Comparison of ENCODE assay signal across 17 cellular contexts in the genomic region with DNA sequence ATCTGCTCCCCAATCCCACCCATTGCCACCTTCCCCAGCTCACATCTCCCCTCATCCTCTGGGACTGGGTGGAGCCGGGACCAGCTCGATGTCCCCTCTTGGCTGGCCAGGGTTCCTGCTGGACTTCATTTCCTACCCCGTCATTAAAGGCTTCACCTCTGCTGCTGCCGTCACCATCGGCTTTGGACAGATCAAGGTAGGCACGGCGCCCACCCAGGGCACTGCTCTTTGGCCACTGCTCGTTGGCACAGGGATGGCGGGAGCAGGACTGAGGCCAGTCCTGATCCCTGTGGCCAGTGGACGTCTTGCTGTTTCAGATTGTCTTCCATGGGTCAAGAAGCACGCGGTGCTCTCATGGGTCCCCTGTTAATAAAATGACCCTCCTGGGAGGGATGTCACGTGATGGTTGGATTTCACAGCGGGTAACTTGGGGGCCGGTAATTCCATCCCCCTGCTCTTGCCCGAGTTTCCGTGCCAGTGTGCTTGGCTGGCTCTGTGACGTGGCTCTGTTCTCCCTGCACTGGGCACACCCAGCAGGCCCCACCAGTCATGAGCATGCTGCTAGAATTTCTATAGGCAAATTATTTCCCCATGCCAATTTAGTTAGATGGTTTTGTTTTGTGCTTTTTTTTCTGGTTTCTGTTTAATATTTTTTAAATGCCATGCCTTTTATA. TPM values are rescaled to one million over a fixed set of nuclear protein-coding genes. Genes with fewer than 3 reads are reported as not detected.
A peak's percentile ranks its signal among the peaks of the same experiment; 100 is the strongest.
DNase-seq lines count a peak whose midpoint lies in the region; ATAC-seq and TF ChIP-seq lines count a peak whose summit lies in the region.
"Had no signal": no experiment of that assay in that cellular context is flagged by ENCODE, and none has a peak within 500 bp of the region (broad histone marks: within the 10 kb centered on the region; RNA-seq: fewer than 3 reads in every experiment).

No MANE protein-coding gene starts in this region.

- intact Hi-C loops in natural killer cell (cut with micrococcal nuclease), result no loop called here
- intact Hi-C loops in naive thymus-derived CD4-positive, alpha-beta T cell (cut with micrococcal nuclease), result no loop called here

- CTCF ChIA-PET in naive thymus-derived CD4-positive, alpha-beta T cell (lab: Charles Lee), result no interaction called here

- TF ChIP-seq CTCF in natural killer cell (IDR thresholded peaks at IDR 0.05), result no peak

- H3K4me1 Mint-ChIP-seq in natural killer cell, result peaks cover 18 to 39% of the 10 kb centered on the region in 2 donors
- peaks cover 20 to 22% of the 10 kb centered on the region in 2 donors for H3K4me1 Mint-ChIP-seq in natural killer cell treated with Interleukin-12 subunit alpha and Interleukin-12 subunit beta and Interleukin-15 and Interleukin-18, amount 100 ng/mL, for 72 hours (ENCODE audit: low read depth in 2 of 2)
- peaks cover 6% of the 10 kb centered on the region for H3K4me1 Mint-ChIP-seq in activated T-helper 17 cell treated with anti-CD3 and anti-CD28 coated beads, Interleukin-2, amount 50 U/mL, for 72 hours
- peaks cover 14 to 34% (median 24%) of the 10 kb centered on the region in 7 donors for H3K4me1 Mint-ChIP-seq in naive thymus-derived CD4-positive, alpha-beta T cell

- peaks cover 0 to 28% (median 0%) of the 10 kb centered on the region in 3 experiments for H3K36me3 ChIP-seq in naive thymus-derived CD4-positive, alpha-beta T cell (ENCODE audit: control insufficient read depth in 2 of 3, insufficient read depth in 3 of 3, low read length in 3 of 3)

- H3K4me1 ChIP-seq in naive thymus-derived CD4-positive, alpha-beta T cell (ENCODE audit: control insufficient read depth in 2 of 2, insufficient read depth in 2 of 2, low read length in 2 of 2), result peaks cover 11 to 17% of the 10 kb centered on the region in 2 donors

- H3K36me3 Mint-ChIP-seq in natural killer cell, result no peaks in the 10 kb centered on the region
- H3K36me3 Mint-ChIP-seq in natural killer cell treated with Interleukin-12 subunit alpha and Interleukin-12 subunit beta and Interleukin-15 and Interleukin-18, amount 100 ng/mL, for 72 hours, result no peaks in the 10 kb centered on the region
- H3K36me3 Mint-ChIP-seq in activated T-helper 17 cell treated with anti-CD3 and anti-CD28 coated beads, Interleukin-2, amount 50 U/mL, for 72 hours (ENCODE audit: low read depth), result peaks cover 24% of the 10 kb centered on the region
- H3K36me3 Mint-ChIP-seq in naive thymus-derived CD4-positive, alpha-beta T cell, result peaks cover 0 to 7% (median 4%) of the 10 kb centered on the region in 5 donors

- H3K4me3 ChIP-seq in naive thymus-derived CD4-positive, alpha-beta T cell (ENCODE audit: low read length), result no peak overlapping the region
- H3K4me3 ChIP-seq: hepatocyte, suprapubic skin had no signal

- H3K4me3 Mint-ChIP-seq in natural killer cell, result peak overlapping the region; percentile 31
- H3K4me3 Mint-ChIP-seq in natural killer cell treated with Interleukin-12 subunit alpha and Interleukin-12 subunit beta and Interleukin-15 and Interleukin-18, amount 100 ng/mL, for 72 hours, result no peak overlapping the region
- no peak overlapping the region for H3K4me3 Mint-ChIP-seq in activated T-helper 17 cell treated with anti-CD3 and anti-CD28 coated beads, Interleukin-2, amount 50 U/mL, for 72 hours
- H3K4me3 Mint-ChIP-seq in naive thymus-derived CD4-positive, alpha-beta T cell, result peak overlapping the region in 6 of 10 donors; percentile 13 to 83 (median 54)
- H3K4me3 Mint-ChIP-seq: activated CD4-positive, alpha-beta T cell treated with anti-CD3 and anti-CD28 coated beads, Interleukin-2, amount 10 ng/mL, durations not matched to agents 7 days and 5 days had no signal

- no peaks in the 10 kb centered on the region for H3K27me3 ChIP-seq in naive thymus-derived CD4-positive, alpha-beta T cell (ENCODE audit: control insufficient read depth in 2 of 2, insufficient read depth in 2 of 2, low read length in 2 of 2)
- H3K27me3 ChIP-seq: hepatocyte, suprapubic skin had no signal

- POLR2A ChIA-PET in naive thymus-derived CD4-positive, alpha-beta T cell (lab: Charles Lee), result interaction anchor here (0.6 kb wide), 1 partner anchor 14 kb away, joined by 3 read pairs; no protein-coding TSS in a partner anchor

- no peak overlapping the region for H3K27ac ChIP-seq in naive thymus-derived CD4-positive, alpha-beta T cell (ENCODE audit: low read depth, low read length)
- H3K27ac ChIP-seq: hepatocyte, suprapubic skin had no signal

- peaks cover 0 to 3% of the 10 kb centered on the region in 2 donors for H3K9me3 Mint-ChIP-seq in natural killer cell
- H3K9me3 Mint-ChIP-seq in natural killer cell treated with Interleukin-12 subunit alpha and Interleukin-12 subunit beta and Interleukin-15 and Interleukin-18, amount 100 ng/mL, for 72 hours, result no peaks in the 10 kb centered on the region
- H3K9me3 Mint-ChIP-seq in activated T-helper 17 cell treated with anti-CD3 and anti-CD28 coated beads, Interleukin-2, amount 50 U/mL, for 72 hours, result no peaks in the 10 kb centered on the region
- peaks cover 0 to 2% (median 0%) of the 10 kb centered on the region in 11 donors for H3K9me3 Mint-ChIP-seq in naive thymus-derived CD4-positive, alpha-beta T cell
- H3K9me3 Mint-ChIP-seq: activated CD4-positive, alpha-beta T cell treated with anti-CD3 and anti-CD28 coated beads, Interleukin-2, amount 10 ng/mL, durations not matched to agents 7 days and 5 days had no signal

- no peak for DNase-seq in natural killer cell
- DNase-seq in natural killer cell treated with Interleukin-12 subunit alpha and Interleukin-12 subunit beta and Interleukin-15 and Interleukin-18, amount 100 ng/mL, for 72 hours (ENCODE audit: low spot score), result no peak
- DNase-seq in naive thymus-derived CD4-positive, alpha-beta T cell, result no peak
- DNase-seq in GOT3 (lab: John Stamatoyannopoulos, UW), result no peak
- no peak for DNase-seq in NCI-H2196 treated with DMSO at 0.1 percent for 48 hours (lab: John Stamatoyannopoulos, UW; ENCODE audit: unreplicated experiment)
- DNase-seq: activated CD4-positive, alpha-beta T cell treated with anti-CD3 and anti-CD28 coated beads, Interleukin-2, amount 10 ng/mL, durations not matched to agents 7 days and 5 days; activated CD8-positive, alpha-beta memory T cell treated with anti-CD3 and anti-CD28 coated beads, Interleukin-2, amount 50 U/mL, for 48 hours; activated naive CD4-positive, alpha-beta T cell treated with anti-CD3 and anti-CD28 coated beads, Interleukin-2, amount 50 U/mL, for 16 hours; Calu3; NCI-H1092 treated with DMSO at 0.1 percent for 48 hours; NCI-H510A treated with DMSO at 0.1 percent for 48 hours; RPMI8226 had no signal

- H3K9me3 ChIP-seq in naive thymus-derived CD4-positive, alpha-beta T cell (ENCODE audit: control insufficient read depth in 2 of 3, low read length in 3 of 3), result no peaks in the 10 kb centered on the region
- H3K9me3 ChIP-seq: suprapubic skin had no signal

- no peaks in the 10 kb centered on the region for H3K27me3 Mint-ChIP-seq in natural killer cell (ENCODE audit: low read depth in 2 of 2)
- H3K27me3 Mint-ChIP-seq in natural killer cell treated with Interleukin-12 subunit alpha and Interleukin-12 subunit beta and Interleukin-15 and Interleukin-18, amount 100 ng/mL, for 72 hours, result no peaks in the 10 kb centered on the region
- no peaks in the 10 kb centered on the region for H3K27me3 Mint-ChIP-seq in activated T-helper 17 cell treated with anti-CD3 and anti-CD28 coated beads, Interleukin-2, amount 50 U/mL, for 72 hours
- peaks cover 0 to 3% (median 0%) of the 10 kb centered on the region in 5 donors for H3K27me3 Mint-ChIP-seq in naive thymus-derived CD4-positive, alpha-beta T cell
- H3K27me3 Mint-ChIP-seq: activated CD4-positive, alpha-beta T cell treated with anti-CD3 and anti-CD28 coated beads, Interleukin-2, amount 10 ng/mL, durations not matched to agents 7 days and 5 days had no signal

- ATAC-seq in natural killer cell, result no peak
- ATAC-seq in natural killer cell treated with Interleukin-12 subunit alpha and Interleukin-12 subunit beta and Interleukin-15 and Interleukin-18, amount 100 ng/mL, for 72 hours, result no peak
- no peak for ATAC-seq in activated T-helper 17 cell treated with anti-CD3 and anti-CD28 coated beads, Interleukin-2, amount 50 U/mL, for 72 hours (replicated peaks)
- no peak for ATAC-seq in naive thymus-derived CD4-positive, alpha-beta T cell
- ATAC-seq in activated CD4-positive, CD25-positive, alpha-beta regulatory T cell treated with anti-CD3 and anti-CD28 coated beads, Interleukin-2, amount 50 U/mL, for 24 hours, result no peak

- peak overlapping the region in 1 of 2 donors; percentile 66 for H3K27ac Mint-ChIP-seq in natural killer cell
- H3K27ac Mint-ChIP-seq in natural killer cell treated with Interleukin-12 subunit alpha and Interleukin-12 subunit beta and Interleukin-15 and Interleukin-18, amount 100 ng/mL, for 72 hours, result no peak overlapping the region
- H3K27ac Mint-ChIP-seq in activated T-helper 17 cell treated with anti-CD3 and anti-CD28 coated beads, Interleukin-2, amount 50 U/mL, for 72 hours, result peak overlapping the region; percentile 29
- H3K27ac Mint-ChIP-seq in naive thymus-derived CD4-positive, alpha-beta T cell, result peak overlapping the region in 3 of 9 donors; percentile 25 to 38 (median 28)
- H3K27ac Mint-ChIP-seq: activated CD4-positive, alpha-beta T cell treated with anti-CD3 and anti-CD28 coated beads, Interleukin-2, amount 10 ng/mL, durations not matched to agents 7 days and 5 days had no signal

RNA-seq across cellular contexts. Expression of a gene that starts 3.1 kb away (rescaled TPM):
- total RNA-seq in natural killer cell, result 10 to 100 TPM; 33.9 to 37.6 (median 35.8) TPM
- total RNA-seq in natural killer cell treated with Interleukin-12 subunit alpha and Interleukin-12 subunit beta and Interleukin-15 and Interleukin-18, amount 100 ng/mL, for 72 hours, result 10 to 100 TPM in 1 of 2 donors, 1 to 10 TPM in 1; 5.5 to 19.3 TPM
- total RNA-seq in activated T-helper 17 cell treated with anti-CD3 and anti-CD28 coated beads, Interleukin-2, amount 50 U/mL, for 72 hours, result 10 to 100 TPM; 23.5 to 37.3 TPM
- 10 to 100 TPM in 4 of 5 experiments, 1 to 10 TPM in 1; 7.9 to 87.5 (median 67.5) TPM for total RNA-seq in naive thymus-derived CD4-positive, alpha-beta T cell
- 1 to 10 TPM; 3.7 to 7.3 TPM for polyA plus RNA-seq in naive thymus-derived CD4-positive, alpha-beta T cell

RNA-seq across cellular contexts. Expression of a gene that starts 3.1 kb away (rescaled TPM):
- total RNA-seq in natural killer cell, result 10 to 100 TPM; 73.4 to 96.5 (median 74.1) TPM
- 10 to 100 TPM in 1 of 2 donors, 1 to 10 TPM in 1; 9.9 to 32.4 TPM for total RNA-seq in natural killer cell treated with Interleukin-12 subunit alpha and Interleukin-12 subunit beta and Interleukin-15 and Interleukin-18, amount 100 ng/mL, for 72 hours
- 10 to 100 TPM; 45.7 to 63.6 TPM for total RNA-seq in activated T-helper 17 cell treated with anti-CD3 and anti-CD28 coated beads, Interleukin-2, amount 50 U/mL, for 72 hours
- 100 to 1,000 TPM in 4 of 5 experiments, 10 to 100 TPM in 1; 32.8 to 181 (median 147) TPM for total RNA-seq in naive thymus-derived CD4-positive, alpha-beta T cell
- polyA plus RNA-seq in naive thymus-derived CD4-positive, alpha-beta T cell, result 10 to 100 TPM; 31.1 to 55.2 TPM

RNA-seq across cellular contexts. Expression of a gene that starts 37.4 kb away (rescaled TPM):
- total RNA-seq in natural killer cell, result 1,000 to 10,000 TPM in 2 of 3 donors, 100 to 1,000 TPM in 1; 929 to 1,120 (median 1,060) TPM
- 1,000 to 10,000 TPM; 1,259 to 2,425 TPM for total RNA-seq in natural killer cell treated with Interleukin-12 subunit alpha and Interleukin-12 subunit beta and Interleukin-15 and Interleukin-18, amount 100 ng/mL, for 72 hours
- 1,000 to 10,000 TPM; 1,022 to 1,405 TPM for total RNA-seq in activated T-helper 17 cell treated with anti-CD3 and anti-CD28 coated beads, Interleukin-2, amount 50 U/mL, for 72 hours
- 100 to 1,000 TPM; 317 to 775 (median 426) TPM for total RNA-seq in naive thymus-derived CD4-positive, alpha-beta T cell
- 10 to 100 TPM; 33.3 to 49.6 TPM for polyA plus RNA-seq in naive thymus-derived CD4-positive, alpha-beta T cell

RNA-seq across cellular contexts. Expression of a gene that starts 53.4 kb away (rescaled TPM):
- total RNA-seq in natural killer cell, result under 1 TPM in 2 of 3 donors, not detected in 1; 0.12 to 0.38 TPM
- total RNA-seq in natural killer cell treated with Interleukin-12 subunit alpha and Interleukin-12 subunit beta and Interleukin-15 and Interleukin-18, amount 100 ng/mL, for 72 hours, result not detected
- not detected for total RNA-seq in activated T-helper 17 cell treated with anti-CD3 and anti-CD28 coated beads, Interleukin-2, amount 50 U/mL, for 72 hours
- total RNA-seq in naive thymus-derived CD4-positive, alpha-beta T cell, result under 1 TPM in 3 of 5 experiments, not detected in 2; 0.24 to 0.57 (median 0.30) TPM
- polyA plus RNA-seq in naive thymus-derived CD4-positive, alpha-beta T cell, result not detected
- total RNA-seq: activated CD4-positive, alpha-beta T cell treated with anti-CD3 and anti-CD28 coated beads, Interleukin-2, amount 10 ng/mL, durations not matched to agents 7 days and 5 days; LHCN-M2 had no signal

Comparison
In these comparisons a context has a peak if more than half of its experiments do, and no peak if none do; other contexts are left out.
1. H3K4me3 Mint-ChIP-seq: peak in natural killer cell (single experiment) and naive thymus-derived CD4-positive, alpha-beta T cell (6 of 10); none in natural killer cell treated with Interleukin-12 subunit alpha and Interleukin-12 subunit beta and Interleukin-15 and Interleukin-18, amount 100 ng/mL, for 72 hours (single experiment) and activated T-helper 17 cell treated with anti-CD3 and anti-CD28 coated beads, Interleukin-2, amount 50 U/mL, for 72 hours (single experiment).